29 cellular contexts compared by ENCODE assay signal in genomic region chrX:99719140-99719539, GRCh38.
"Had no signal": no experiment of that assay in that cellular context is flagged by ENCODE, and none has a peak within 500 bp of the region (broad histone marks: within the 10 kb centered on the region; RNA-seq: fewer than 3 reads in every experiment).

No MANE protein-coding gene starts in this region.

- H3K4me3 ChIP-seq: ascending aorta, breast epithelium, cardiac muscle cell, coronary artery, dorsolateral prefrontal cortex, esophagus muscularis mucosa, gastrocnemius medialis, heart left ventricle had no signal

- ATAC-seq: activated naive CD4-positive, alpha-beta T cell treated with anti-CD3 and anti-CD28 coated beads, Interleukin-2, amount 50 U/mL, for 72 hours; activated T-cell treated with anti-CD3 and anti-CD28 coated beads, Interleukin-2, amount 50 U/mL, for 72 hours; foreskin keratinocyte; gastrocnemius medialis; heart left ventricle; T-helper 17 cell had no signal

- H3K4me1 ChIP-seq: ascending aorta, breast epithelium, esophagus muscularis mucosa, foreskin keratinocyte, gastrocnemius medialis, heart left ventricle had no signal

- H3K27ac ChIP-seq: ascending aorta, breast epithelium, cardiac muscle cell, coronary artery, dorsolateral prefrontal cortex, esophagus muscularis mucosa, foreskin keratinocyte, gastrocnemius medialis, heart left ventricle had no signal

- H3K36me3 ChIP-seq: ascending aorta, breast epithelium, cardiac muscle cell, esophagus muscularis mucosa, gastrocnemius medialis, heart left ventricle had no signal

- DNase-seq: activated CD4-positive, alpha-beta memory T cell treated with anti-CD3 and anti-CD28 coated beads, Interleukin-2, amount 10 ng/mL, durations not matched to agents 7 days and 5 days; activated CD4-positive, alpha-beta T cell treated with anti-CD3 and anti-CD28 coated beads for 1 hour; activated CD4-positive, alpha-beta T cell treated with anti-CD3 and anti-CD28 coated beads for 4 hours; activated CD4-positive, alpha-beta T cell treated with anti-CD3 and anti-CD28 coated beads, Interleukin-2, amount 10 ng/mL, durations not matched to agents 7 days and 5 days; activated CD4-positive, alpha-beta T cell treated with anti-CD3 and anti-CD28 coated beads, Interleukin-2, amount 50 U/mL, for 4 hours; activated CD8-positive, alpha-beta memory T cell treated with anti-CD3 and anti-CD28 coated beads, Interleukin-2, amount 50 U/mL, for 48 hours; activated gamma-delta T cell; activated naive CD4-positive, alpha-beta T cell; activated naive CD4-positive, alpha-beta T cell treated with anti-CD3 and anti-CD28 coated beads, Interleukin-2, amount 10 ng/mL, durations not matched to agents 7 days and 5 days; activated naive CD8-positive, alpha-beta T cell treated with anti-CD3 and anti-CD28 coated beads, Interleukin-2, amount 10 ng/mL, durations not matched to agents 7 days and 5 days; activated T-cell treated with anti-CD3 and anti-CD28 coated beads for 4 hours; activated T-cell treated with anti-CD3 and anti-CD28 coated beads, Interleukin-2, amount 50 U/mL, for 24 hours; activated T-cell treated with anti-CD3 and anti-CD28 coated beads, Interleukin-2, amount 50 U/mL, for 72 hours; dorsolateral prefrontal cortex; effector memory CD4-positive, alpha-beta T cell; erythroblast; foreskin keratinocyte; gastrocnemius medialis; glutamatergic neuron; heart left ventricle; T-helper 1 cell; T-helper 17 cell; T1000 had no signal

- H3K9me3 ChIP-seq: ascending aorta, gastrocnemius medialis had no signal

- H3K27me3 ChIP-seq: ascending aorta, cardiac muscle cell, esophagus muscularis mucosa, foreskin keratinocyte, gastrocnemius medialis had no signal
